ENCODE assay signal across 22 cellular contexts in the genomic region with DNA sequence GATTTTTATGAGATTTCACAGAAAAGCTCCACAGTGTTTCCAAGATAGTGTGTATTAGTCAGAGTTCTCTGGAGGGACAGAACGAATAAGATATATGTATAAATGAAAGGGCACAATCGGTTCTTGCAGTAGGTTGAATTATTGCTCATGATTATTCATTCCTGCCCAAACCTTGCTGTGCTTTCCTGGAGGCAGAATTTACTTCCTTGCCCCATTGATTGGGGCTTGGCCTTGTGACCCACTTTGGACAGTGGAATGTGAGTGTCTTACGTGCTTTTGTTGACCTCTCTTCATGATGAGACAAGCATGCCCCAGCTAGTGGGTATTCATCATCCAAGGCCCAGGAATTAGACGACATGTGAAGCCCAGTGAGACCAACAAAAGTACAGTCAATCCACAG. TPM values are rescaled to one million over a fixed set of nuclear protein-coding genes. Genes with fewer than 3 reads are reported as not detected.
"Had no signal": no experiment of that assay in that cellular context is flagged by ENCODE, and none has a peak within 500 bp of the region (broad histone marks: within the 10 kb centered on the region; RNA-seq: fewer than 3 reads in every experiment).

No MANE protein-coding gene starts in this region.

- H3K9me3 Mint-ChIP-seq: activated T-cell treated with anti-CD3 and anti-CD28 coated beads, Interleukin-2, amount 50 U/mL, for 4 hours; memory B cell had no signal

- H3K27ac Mint-ChIP-seq: activated CD8-positive, alpha-beta memory T cell treated with anti-CD3 and anti-CD28 coated beads, Interleukin-2, amount 10 ng/mL, durations not matched to agents 7 days and 5 days; activated naive CD4-positive, alpha-beta T cell treated with anti-CD3 and anti-CD28 coated beads, Interleukin-2, amount 50 U/mL, for 72 hours; memory B cell; natural killer cell treated with Interleukin-12 subunit alpha and Interleukin-12 subunit beta and Interleukin-15 and Interleukin-18, amount 100 ng/mL, for 72 hours had no signal

- H3K27me3 ChIP-seq: brain microvascular endothelial cell, esophagus squamous epithelium, left lung, vagina had no signal

- H3K4me3 ChIP-seq: esophagus squamous epithelium, left lung, stomach, vagina had no signal

- H3K4me1 Mint-ChIP-seq: activated CD8-positive, alpha-beta memory T cell treated with anti-CD3 and anti-CD28 coated beads, Interleukin-2, amount 10 ng/mL, durations not matched to agents 7 days and 5 days; memory B cell had no signal

- H3K36me3 Mint-ChIP-seq: activated CD8-positive, alpha-beta memory T cell treated with anti-CD3 and anti-CD28 coated beads, Interleukin-2, amount 10 ng/mL, durations not matched to agents 7 days and 5 days; activated naive CD4-positive, alpha-beta T cell treated with anti-CD3 and anti-CD28 coated beads, Interleukin-2, amount 50 U/mL, for 72 hours; memory B cell; natural killer cell treated with Interleukin-12 subunit alpha and Interleukin-12 subunit beta and Interleukin-15 and Interleukin-18, amount 100 ng/mL, for 72 hours had no signal

- H3K27ac ChIP-seq: brain microvascular endothelial cell, esophagus squamous epithelium, left lung, stomach, vagina had no signal

- H3K36me3 ChIP-seq: brain microvascular endothelial cell, esophagus squamous epithelium, left lung, stomach, vagina had no signal

- ATAC-seq: activated CD8-positive, alpha-beta memory T cell treated with anti-CD3 and anti-CD28 coated beads, Interleukin-2, amount 10 ng/mL, durations not matched to agents 7 days and 5 days; activated naive CD4-positive, alpha-beta T cell treated with anti-CD3 and anti-CD28 coated beads, Interleukin-2, amount 50 U/mL, for 72 hours; activated T-cell treated with anti-CD3 and anti-CD28 coated beads, Interleukin-2, amount 50 U/mL, for 4 hours; left lung; natural killer cell treated with Interleukin-12 subunit alpha and Interleukin-12 subunit beta and Interleukin-15 and Interleukin-18, amount 100 ng/mL, for 72 hours had no signal

- H3K9me3 ChIP-seq: esophagus squamous epithelium, left lung, stomach, vagina had no signal

- H3K4me1 ChIP-seq: esophagus squamous epithelium, left lung, stomach, vagina had no signal

- H3K27me3 Mint-ChIP-seq: activated CD8-positive, alpha-beta memory T cell treated with anti-CD3 and anti-CD28 coated beads, Interleukin-2, amount 10 ng/mL, durations not matched to agents 7 days and 5 days; natural killer cell treated with Interleukin-12 subunit alpha and Interleukin-12 subunit beta and Interleukin-15 and Interleukin-18, amount 100 ng/mL, for 72 hours had no signal

- H3K4me3 Mint-ChIP-seq: activated CD8-positive, alpha-beta memory T cell treated with anti-CD3 and anti-CD28 coated beads, Interleukin-2, amount 10 ng/mL, durations not matched to agents 7 days and 5 days; activated T-cell treated with anti-CD3 and anti-CD28 coated beads, Interleukin-2, amount 50 U/mL, for 4 hours; memory B cell; natural killer cell treated with Interleukin-12 subunit alpha and Interleukin-12 subunit beta and Interleukin-15 and Interleukin-18, amount 100 ng/mL, for 72 hours had no signal

- DNase-seq: activated CD4-positive, alpha-beta T cell treated with anti-CD3 and anti-CD28 coated beads for 1 hour; activated CD4-positive, alpha-beta T cell treated with anti-CD3 and anti-CD28 coated beads, Interleukin-2, amount 50 U/mL, for 48 hours; activated CD8-positive, alpha-beta memory T cell treated with anti-CD3 and anti-CD28 coated beads, Interleukin-2, amount 10 ng/mL, durations not matched to agents 7 days and 5 days; activated effector memory CD4-positive, alpha-beta T cell treated with anti-CD3 and anti-CD28 coated beads, Interleukin-2, amount 50 U/mL, for 16 hours; activated T-cell treated with anti-CD3 and anti-CD28 coated beads, Interleukin-2, amount 50 U/mL, for 4 hours; amygdala; brain microvascular endothelial cell; esophagus squamous epithelium; islet precursor cell; left lung; stimulated activated CD4-positive, alpha-beta T cell treated with anti-CD3 and anti-CD28 coated beads, Interleukin-4, amount 100 ng/mL, for 1 hour; stomach had no signal

RNA-seq across cellular contexts. Expression of gene ABCB5, which starts 53.0 kb away (rescaled TPM):
- total RNA-seq: activated CD8-positive, alpha-beta memory T cell treated with anti-CD3 and anti-CD28 coated beads, Interleukin-2, amount 10 ng/mL, durations not matched to agents 7 days and 5 days; activated naive CD4-positive, alpha-beta T cell treated with anti-CD3 and anti-CD28 coated beads, Interleukin-2, amount 50 U/mL, for 72 hours; activated T-cell treated with anti-CD3 and anti-CD28 coated beads, Interleukin-2, amount 50 U/mL, for 4 hours; cerebellum; dermis microvascular lymphatic vessel endothelial cell; frontal cortex; natural killer cell treated with Interleukin-12 subunit alpha and Interleukin-12 subunit beta and Interleukin-15 and Interleukin-18, amount 100 ng/mL, for 72 hours; osteocyte; pulmonary artery endothelial cell; T-helper 2 cell treated with Interferon-gamma antibody and Interleukin-4, amounts not matched to agents 100 ng/mL and 5 ng/mL, for 36 hours had no signal
